In genomic region chr16:56673916-56674315, GRCh38 we compare ENCODE assay signal across 8 cellular contexts. TPM values are rescaled to one million over a fixed set of nuclear protein-coding genes. Genes with fewer than 3 reads are reported as not detected.
DNase-seq lines count a peak whose midpoint lies in the region; ATAC-seq, FAIRE-seq and TF ChIP-seq lines count a peak whose summit lies in the region.

No MANE protein-coding gene starts in this region.

- H3K4me3 Mint-ChIP-seq in CD4-positive, CD25-positive, alpha-beta regulatory T cell = peak overlapping the region in 1 of 4 donors; percentile 33

- H3K79me2 ChIP-seq in K562 (ENCODE audit: control insufficient read depth, insufficient read depth, low read length) = no peaks in the 10 kb centered on the region

- peak in 1 of 2 donors; percentile 49 for ATAC-seq in CD4-positive, CD25-positive, alpha-beta regulatory T cell (ENCODE audit: low read depth in 2 of 2)
- ATAC-seq in K562 (peak; percentile 87), right lobe of liver (peak; percentile 28 to 63 (median 44)), HG03439 (IDR thresholded peaks at IDR 0.05; ENCODE audit: unreplicated experiment) (no peak), HG03135 (IDR thresholded peaks at IDR 0.05; ENCODE audit: unreplicated experiment) (no peak)

- peaks cover 0 to 34% (median 6%) of the 10 kb centered on the region in 4 donors for H3K4me1 Mint-ChIP-seq in CD4-positive, CD25-positive, alpha-beta regulatory T cell

- DNase-seq in CD4-positive, CD25-positive, alpha-beta regulatory T cell = peak in 2 of 3 donors; percentile 36 to 56
- DNase-seq in KG1 (lab: John Stamatoyannopoulos, UW) (peak; percentile 8), K562 (ENCODE audit: extremely low read depth in 1 of 4, low spot score in 3 of 4) (peak in 1 of 4 experiments; percentile 51), right lobe of liver (no peak), SHP77 treated with DMSO at 0.1 percent for 48 hours (lab: John Stamatoyannopoulos, UW) (no peak), GM12892 (ENCODE audit: insufficient read length) (no peak)

- H3K27ac Mint-ChIP-seq in CD4-positive, CD25-positive, alpha-beta regulatory T cell = no peak overlapping the region

- CTCF ChIA-PET in K562 (lab: Yijun Ruan, JAX; ENCODE audit: low intra/inter-chr PET ratio) = interaction anchor here (0.8 to 1.9 kb wide), 4 partner anchors 28 to 160 kb away, joined by 3 to 17 read pairs (median 8); no protein-coding TSS in a partner anchor

- H3K4me3 ChIP-seq in CD4-positive, CD25-positive, alpha-beta regulatory T cell (ENCODE audit: low read depth, low read length) = no peak overlapping the region
- H3K4me3 ChIP-seq in K562 = no peak overlapping the region
- no peak overlapping the region for H3K4me3 ChIP-seq in right lobe of liver

- peak; percentile 60 to 76 for TF ChIP-seq RAD21 in K562 (CRISPR knock-in tag; conservative IDR thresholded peaks at IDR 0.05 in 1 of 2, IDR thresholded peaks at IDR 0.05 in 1 of 2)

- H3K9me3 ChIP-seq in CD4-positive, CD25-positive, alpha-beta regulatory T cell (ENCODE audit: control insufficient read depth in 2 of 2, low read length in 2 of 2) = no peaks in the 10 kb centered on the region
- no peaks in the 10 kb centered on the region for H3K9me3 ChIP-seq in K562 (replicated peaks; ENCODE audit: control insufficient read depth, insufficient read depth, low read depth, low read length)
- H3K9me3 ChIP-seq in right lobe of liver = no peaks in the 10 kb centered on the region

- no peak overlapping the region for H3K9ac ChIP-seq in K562 (ENCODE audit: insufficient read depth in 1 of 2, low read depth in 2 of 2, low read length in 2 of 2)

- TF ChIP-seq EP300 in K562 (IDR thresholded peaks at IDR 0.05; ENCODE audit: low read length) = no peak

- H3K4me2 ChIP-seq in K562 (ENCODE audit: insufficient read depth, low read length) = no peak overlapping the region

- TF ChIP-seq CTCF in K562 (IDR thresholded peaks at IDR 0.05 in 2 of 3, conservative IDR thresholded peaks at IDR 0.05 in 1 of 3; ENCODE audit: insufficient read depth in 2 of 3, low read depth in 1 of 3, low read length in 3 of 3) (peak; percentile 70 to 73 (median 73)), right lobe of liver (IDR thresholded peaks at IDR 0.05) (peak; percentile 66 to 78 (median 72))

- H3K27me3 ChIP-seq in CD4-positive, CD25-positive, alpha-beta regulatory T cell (ENCODE audit: control insufficient read depth, insufficient read depth, low read length) = peaks cover 26% of the 10 kb centered on the region
- peaks cover 33 to 54% of the 10 kb centered on the region in 2 experiments for H3K27me3 ChIP-seq in K562 (ENCODE audit: control insufficient read depth in 2 of 2, insufficient read depth in 2 of 2, low read length in 2 of 2)
- no peaks in the 10 kb centered on the region for H3K27me3 ChIP-seq in right lobe of liver

- peaks cover 7% of the 10 kb centered on the region; the same call in 1 of the 2 replicates for H4K20me1 ChIP-seq in K562 (replicated peaks; ENCODE audit: control insufficient read depth, insufficient read depth, low read length)

- peaks cover 68% of the 10 kb centered on the region for H3K27me3 Mint-ChIP-seq in CD4-positive, CD25-positive, alpha-beta regulatory T cell

- POLR2A ChIA-PET in K562 (lab: Yijun Ruan, JAX) = no interaction called here

- in situ Hi-C loops in K562 (cut with MboI) = no loop called here

- no TSS peak for BruUV-seq in K562 (replicated peaks; lab: Mats Ljungman, UMichigan)

- no peaks in the 10 kb centered on the region for H3K9me3 Mint-ChIP-seq in CD4-positive, CD25-positive, alpha-beta regulatory T cell

- H3K4me1 ChIP-seq in CD4-positive, CD25-positive, alpha-beta regulatory T cell (ENCODE audit: control insufficient read depth, insufficient read depth, low read length, poor library complexity, severe bottlenecking) = peaks cover 13% of the 10 kb centered on the region
- H3K4me1 ChIP-seq in K562 (replicated peaks in 1 of 2; ENCODE audit: control insufficient read depth in 2 of 2, insufficient read depth in 2 of 2, low read length in 2 of 2) (peaks cover 0 to 11% of the 10 kb centered on the region in 2 experiments; a peak in 1 of 5 replicates), right lobe of liver (peaks cover 0 to 3% (median 0%) of the 10 kb centered on the region in 4 donors)

- H2AFZ ChIP-seq in K562 (ENCODE audit: low read depth, low read length) = no peak overlapping the region

- H3K9me1 ChIP-seq in K562 (ENCODE audit: control insufficient read depth, insufficient read depth, low read length) = no peaks in the 10 kb centered on the region

- H3K36me3 ChIP-seq in CD4-positive, CD25-positive, alpha-beta regulatory T cell (ENCODE audit: control insufficient read depth, insufficient read depth, low read length) = no peaks in the 10 kb centered on the region
- H3K36me3 ChIP-seq in K562 (ENCODE audit: control insufficient read depth, insufficient read depth, low read length) (no peaks in the 10 kb centered on the region), right lobe of liver (no peaks in the 10 kb centered on the region)

- intact Hi-C loops in K562 (cut with micrococcal nuclease) = loop anchor here (1.0 kb wide), 1 partner anchor 28 kb away; no protein-coding TSS in a partner anchor
- intact Hi-C loops in right lobe of liver (cut with DNase I) = no loop called here

- TF ChIP-seq POLR2A in K562 (conservative IDR thresholded peaks at IDR 0.05) (no peak), right lobe of liver (IDR thresholded peaks at IDR 0.05) (no peak), GM12892 (IDR thresholded peaks at IDR 0.05; ENCODE audit: low read depth, low read length) (no peak)

- H3K27ac ChIP-seq in CD4-positive, CD25-positive, alpha-beta regulatory T cell (ENCODE audit: insufficient read depth, low read length, poor library complexity, severe bottlenecking) = no peak overlapping the region
- no peak overlapping the region for H3K27ac ChIP-seq in K562 (ENCODE audit: extremely low read depth, low read depth, low read length)
- no peak overlapping the region for H3K27ac ChIP-seq in right lobe of liver

- peaks cover 1% of the 10 kb centered on the region for H3K36me3 Mint-ChIP-seq in CD4-positive, CD25-positive, alpha-beta regulatory T cell

- WGBS in K562 (ENCODE audit: insufficient coverage, low coverage, missing lambda C conversion rate) = 24% methylated on average over 12 of the region's 12 CpGs
- 25% methylated on average over 12 of the region's 12 CpGs for WGBS in right lobe of liver (ENCODE audit: insufficient coverage, low coverage, low lambda C conversion rate, missing lambda C conversion rate)

- FAIRE-seq in K562 (lab: Jason Lieb, UNC) = peak; percentile 32
- FAIRE-seq in GM12892 (lab: Jason Lieb, UNC) = no peak

RNA-seq across cellular contexts. Expression of gene MT1H, which starts 4.3 kb away (rescaled TPM):
- total RNA-seq in CD4-positive, CD25-positive, alpha-beta regulatory T cell = not detected
- polyA plus RNA-seq in CD4-positive, CD25-positive, alpha-beta regulatory T cell = not detected
- total RNA-seq in K562 (2011; cell fraction: chromatin; rRNA removed; ENCODE audit: low replicate concordance) = not detected in 2 replicates
- total RNA-seq in K562 (2011; cell fraction: nucleolus; rRNA removed) = not detected in 2 replicates
- total RNA-seq in K562 (2011; cell fraction: nucleoplasm; rRNA removed) = not detected in 2 replicates
- not detected in 2 replicates for total RNA-seq in K562 (2014; rRNA removed)
- not detected in 2 replicates for total RNA-seq in K562 (2014; rRNA removed; fragmentation: Illumina TruSeq; extraction: Trizol)
- not detected in 2 replicates for total RNA-seq in K562 (2015; rRNA removed; fragmentation: Illumina TruSeq; extraction: Trizol)
- not detected in 2 replicates for total RNA-seq in K562 (2021)
- polyA plus RNA-seq in K562 (2011; rRNA removed) = 0.13 and 0.49 TPM in 2 replicates
- 0.83 TPM in 1 of 2 replicates, not detected in the other for polyA plus RNA-seq in K562 (2011; cell fraction: cytosol; rRNA removed)
- 0.28 and 0.62 TPM in 2 replicates for polyA plus RNA-seq in K562 (2011; cell fraction: nucleus; rRNA removed)
- polyA plus RNA-seq in K562 (2012) = 0.61 TPM in 1 of 2 replicates, not detected in the other
- not detected in 2 replicates for polyA plus RNA-seq in K562 (2014; fragmentation: Illumina TruSeq; extraction: Trizol)
- under 1 TPM in 1 of 2 experiments, not detected in 1; 0.37 TPM for polyA plus RNA-seq in K562 (2014; fragmentation: Nextera tagmentation; extraction: Ambion mirVana)
- polyA plus RNA-seq in K562 (2014; rRNA removed) = not detected in 2 replicates
- not detected in 2 replicates for polyA minus RNA-seq in K562 (2011; rRNA and poly(A)+ RNA removed)
- polyA minus RNA-seq in K562 (2011; cell fraction: cytosol; rRNA and poly(A)+ RNA removed) = not detected in 2 replicates
- not detected in 2 replicates for polyA minus RNA-seq in K562 (2011; cell fraction: nucleus; rRNA and poly(A)+ RNA removed)
- total RNA-seq in right lobe of liver = 1,000 to 10,000 TPM in 2 of 6 experiments, 100 to 1,000 TPM in 2, under 1 TPM in 1, not detected in 1; 0.74 to 1,258 (median 358) TPM
- polyA plus RNA-seq in GM12892 (2012; ENCODE audit: missing spikeins) = not detected

RNA-seq across cellular contexts. Expression of gene MT1G, which starts 6.1 kb away (rescaled TPM):
- not detected for total RNA-seq in CD4-positive, CD25-positive, alpha-beta regulatory T cell
- not detected for polyA plus RNA-seq in CD4-positive, CD25-positive, alpha-beta regulatory T cell
- 0.81 TPM in 1 of 2 replicates, not detected in the other for total RNA-seq in K562 (2011; cell fraction: chromatin; rRNA removed; ENCODE audit: low replicate concordance)
- total RNA-seq in K562 (2011; cell fraction: nucleolus; rRNA removed) = 1.3 TPM in 1 of 2 replicates, not detected in the other
- total RNA-seq in K562 (2011; cell fraction: nucleoplasm; rRNA removed) = 1.0 and 2.1 TPM in 2 replicates
- total RNA-seq in K562 (2014; rRNA removed) (not detected in 2 replicates), K562 (2014; rRNA removed; fragmentation: Illumina TruSeq; extraction: Trizol) (not detected in 2 replicates), K562 (2015; rRNA removed; fragmentation: Illumina TruSeq; extraction: Trizol) (0.69 TPM in 1 of 2 replicates, not detected in the other), K562 (2021) (0.89 and 1.7 TPM in 2 replicates), right lobe of liver (1,000 to 10,000 TPM in 4 of 6 experiments, 100 to 1,000 TPM in 2; 490 to 8,056 (median 1,365) TPM)
- polyA plus RNA-seq in K562 (2011; rRNA removed) (1.4 and 8.8 TPM in 2 replicates), K562 (2014; fragmentation: Illumina TruSeq; extraction: Trizol) (not detected in 2 replicates), K562 (2014; fragmentation: Nextera tagmentation; extraction: Ambion mirVana) (under 1 TPM; 0.28 TPM), K562 (2014; rRNA removed) (2.8 TPM in 1 of 2 replicates, not detected in the other)
- 14.6 and 27.0 TPM in 2 replicates for polyA plus RNA-seq in K562 (2011; cell fraction: cytosol; rRNA removed)
- polyA plus RNA-seq in K562 (2011; cell fraction: nucleus; rRNA removed) = 1.8 and 6.0 TPM in 2 replicates
- polyA plus RNA-seq in K562 (2012) = 1.3 and 6.1 TPM in 2 replicates
- polyA minus RNA-seq in K562 (2011; rRNA and poly(A)+ RNA removed) = 0.84 and 2.2 TPM in 2 replicates
- polyA minus RNA-seq in K562 (2011; cell fraction: cytosol; rRNA and poly(A)+ RNA removed) = not detected in 2 replicates
- not detected in 2 replicates for polyA minus RNA-seq in K562 (2011; cell fraction: nucleus; rRNA and poly(A)+ RNA removed)
- polyA plus RNA-seq in GM12892 (2012; ENCODE audit: missing spikeins) = not detected

RNA-seq across cellular contexts. Expression of gene MT1X, which starts 8.4 kb away (rescaled TPM):
- 20.2 TPM for total RNA-seq in CD4-positive, CD25-positive, alpha-beta regulatory T cell
- 100 to 1,000 TPM; 125 to 231 (median 159) TPM for polyA plus RNA-seq in CD4-positive, CD25-positive, alpha-beta regulatory T cell
- total RNA-seq in K562 (2011; cell fraction: chromatin; rRNA removed; ENCODE audit: low replicate concordance) = 2.0 and 5.5 TPM in 2 replicates
- total RNA-seq in K562 (2011; cell fraction: nucleolus; rRNA removed) = 7.0 and 10.0 TPM in 2 replicates
- 13.2 and 13.4 TPM in 2 replicates for total RNA-seq in K562 (2011; cell fraction: nucleoplasm; rRNA removed)
- total RNA-seq in K562 (2014; rRNA removed) = 6.0 and 8.3 TPM in 2 replicates
- 3.6 and 4.9 TPM in 2 replicates for total RNA-seq in K562 (2014; rRNA removed; fragmentation: Illumina TruSeq; extraction: Trizol)
- 8.6 and 8.7 TPM in 2 replicates for total RNA-seq in K562 (2015; rRNA removed; fragmentation: Illumina TruSeq; extraction: Trizol)
- total RNA-seq in K562 (2021) = 7.6 and 8.3 TPM in 2 replicates
- polyA plus RNA-seq in K562 (2011; rRNA removed) = 11.7 and 42.6 TPM in 2 replicates
- polyA plus RNA-seq in K562 (2011; cell fraction: cytosol; rRNA removed) = 128 and 289 TPM in 2 replicates
- 21.5 and 37.0 TPM in 2 replicates for polyA plus RNA-seq in K562 (2011; cell fraction: nucleus; rRNA removed)
- 21.8 and 25.1 TPM in 2 replicates for polyA plus RNA-seq in K562 (2012)
- 5.8 and 9.6 TPM in 2 replicates for polyA plus RNA-seq in K562 (2014; fragmentation: Illumina TruSeq; extraction: Trizol)
- 10 to 100 TPM; 20.4 to 22.8 TPM for polyA plus RNA-seq in K562 (2014; fragmentation: Nextera tagmentation; extraction: Ambion mirVana)
- 4.8 and 7.3 TPM in 2 replicates for polyA plus RNA-seq in K562 (2014; rRNA removed)
- 25.5 and 27.7 TPM in 2 replicates for polyA minus RNA-seq in K562 (2011; rRNA and poly(A)+ RNA removed)
- 24.8 and 27.7 TPM in 2 replicates for polyA minus RNA-seq in K562 (2011; cell fraction: cytosol; rRNA and poly(A)+ RNA removed)
- 4.0 and 18.7 TPM in 2 replicates for polyA minus RNA-seq in K562 (2011; cell fraction: nucleus; rRNA and poly(A)+ RNA removed)
- total RNA-seq in right lobe of liver = 1,000 to 10,000 TPM in 4 of 6 experiments, 100 to 1,000 TPM in 2; 808 to 2,440 (median 1,620) TPM
- 18.5 TPM for polyA plus RNA-seq in GM12892 (2012; ENCODE audit: missing spikeins)

RNA-seq across cellular contexts. Expression of gene MT1F, which starts 16.2 kb away (rescaled TPM):
- total RNA-seq in CD4-positive, CD25-positive, alpha-beta regulatory T cell = 6.8 TPM
- polyA plus RNA-seq in CD4-positive, CD25-positive, alpha-beta regulatory T cell = 10 to 100 TPM; 26.0 to 88.5 (median 37.1) TPM
- not detected in 2 replicates for total RNA-seq in K562 (2011; cell fraction: chromatin; rRNA removed; ENCODE audit: low replicate concordance)
- 0.17 TPM in 1 of 2 replicates, not detected in the other for total RNA-seq in K562 (2011; cell fraction: nucleolus; rRNA removed)
- not detected in 2 replicates for total RNA-seq in K562 (2011; cell fraction: nucleoplasm; rRNA removed)
- total RNA-seq in K562 (2014; rRNA removed) (0.68 TPM in 1 of 2 replicates, not detected in the other), K562 (2014; rRNA removed; fragmentation: Illumina TruSeq; extraction: Trizol) (not detected in 2 replicates), K562 (2015; rRNA removed; fragmentation: Illumina TruSeq; extraction: Trizol) (0.38 TPM in 1 of 2 replicates, not detected in the other), K562 (2021) (0.38 TPM in 1 of 2 replicates, not detected in the other), right lobe of liver (100 to 1,000 TPM in 4 of 6 experiments, 10 to 100 TPM in 2; 10.1 to 934 (median 197) TPM)
- polyA plus RNA-seq in K562 (2011; rRNA removed) (0.28 and 0.35 TPM in 2 replicates), K562 (2014; fragmentation: Illumina TruSeq; extraction: Trizol) (not detected in 2 replicates), K562 (2014; fragmentation: Nextera tagmentation; extraction: Ambion mirVana) (under 1 TPM in 1 of 2 experiments, not detected in 1; 0.18 TPM), K562 (2014; rRNA removed) (0.23 TPM in 1 of 2 replicates, not detected in the other)
- polyA plus RNA-seq in K562 (2011; cell fraction: cytosol; rRNA removed) = 0.84 and 1.00 TPM in 2 replicates
- polyA plus RNA-seq in K562 (2011; cell fraction: nucleus; rRNA removed) = 0.17 and 0.38 TPM in 2 replicates
- 0.40 and 0.78 TPM in 2 replicates for polyA plus RNA-seq in K562 (2012)
- not detected in 2 replicates for polyA minus RNA-seq in K562 (2011; rRNA and poly(A)+ RNA removed)
- not detected in 2 replicates for polyA minus RNA-seq in K562 (2011; cell fraction: cytosol; rRNA and poly(A)+ RNA removed)
- polyA minus RNA-seq in K562 (2011; cell fraction: nucleus; rRNA and poly(A)+ RNA removed) = not detected in 2 replicates
- polyA plus RNA-seq in GM12892 (2012; ENCODE audit: missing spikeins) = not detected

RNA-seq across cellular contexts. Expression of gene MT1B, which starts 22.2 kb away (rescaled TPM):
- not detected for total RNA-seq in CD4-positive, CD25-positive, alpha-beta regulatory T cell
- polyA plus RNA-seq in CD4-positive, CD25-positive, alpha-beta regulatory T cell = not detected
- total RNA-seq in K562 (2011; cell fraction: chromatin; rRNA removed; ENCODE audit: low replicate concordance) = not detected in 2 replicates
- total RNA-seq in K562 (2011; cell fraction: nucleolus; rRNA removed) = not detected in 2 replicates
- not detected in 2 replicates for total RNA-seq in K562 (2011; cell fraction: nucleoplasm; rRNA removed)
- total RNA-seq in K562 (2014; rRNA removed) (not detected in 2 replicates), K562 (2014; rRNA removed; fragmentation: Illumina TruSeq; extraction: Trizol) (not detected in 2 replicates), K562 (2015; rRNA removed; fragmentation: Illumina TruSeq; extraction: Trizol) (not detected in 2 replicates), K562 (2021) (not detected in 2 replicates), right lobe of liver (1 to 10 TPM in 3 of 6 experiments, not detected in 3; 1.6 to 7.7 (median 2.2) TPM)
- polyA plus RNA-seq in K562 (2011; rRNA removed) (not detected in 2 replicates), K562 (2014; fragmentation: Illumina TruSeq; extraction: Trizol) (not detected in 2 replicates), K562 (2014; fragmentation: Nextera tagmentation; extraction: Ambion mirVana) (not detected), K562 (2014; rRNA removed) (not detected in 2 replicates)
- not detected in 2 replicates for polyA plus RNA-seq in K562 (2011; cell fraction: cytosol; rRNA removed)
- polyA plus RNA-seq in K562 (2011; cell fraction: nucleus; rRNA removed) = not detected in 2 replicates
- polyA plus RNA-seq in K562 (2012) = not detected in 2 replicates
- polyA minus RNA-seq in K562 (2011; rRNA and poly(A)+ RNA removed) = not detected in 2 replicates
- polyA minus RNA-seq in K562 (2011; cell fraction: cytosol; rRNA and poly(A)+ RNA removed) = not detected in 2 replicates
- not detected in 2 replicates for polyA minus RNA-seq in K562 (2011; cell fraction: nucleus; rRNA and poly(A)+ RNA removed)
- not detected for polyA plus RNA-seq in GM12892 (2012; ENCODE audit: missing spikeins)

Comparison
In these comparisons a context has a peak if more than half of its experiments do, and no peak if none do; other contexts are left out.
1. ATAC-seq: peak in K562 (single experiment) and right lobe of liver (4 of 4); none in HG03439 (single experiment) and HG03135 (single experiment).
2. DNase-seq: peak in CD4-positive, CD25-positive, alpha-beta regulatory T cell (2 of 3) and KG1 (single experiment); none in right lobe of liver (0 of 3), SHP77 treated with DMSO at 0.1 percent for 48 hours (single experiment) and GM12892 (single experiment).
3. RNA of gene MT1G, which starts 6.1 kb away (total RNA-seq): 490 to 8,056 TPM in right lobe of liver; 0.69 to 2.1 TPM in K562 and not detected in CD4-positive, CD25-positive, alpha-beta regulatory T cell (single experiment); every median in the first group is over 100 times any median in the second.
4. RNA of gene MT1X, which starts 8.4 kb away (total RNA-seq): 808 to 2,440 TPM in right lobe of liver; 20.2 TPM in CD4-positive, CD25-positive, alpha-beta regulatory T cell (single experiment) and 2.0 to 13.4 TPM in K562; every median in the first group is over 10 times any median in the second.